In the genomic region with DNA sequence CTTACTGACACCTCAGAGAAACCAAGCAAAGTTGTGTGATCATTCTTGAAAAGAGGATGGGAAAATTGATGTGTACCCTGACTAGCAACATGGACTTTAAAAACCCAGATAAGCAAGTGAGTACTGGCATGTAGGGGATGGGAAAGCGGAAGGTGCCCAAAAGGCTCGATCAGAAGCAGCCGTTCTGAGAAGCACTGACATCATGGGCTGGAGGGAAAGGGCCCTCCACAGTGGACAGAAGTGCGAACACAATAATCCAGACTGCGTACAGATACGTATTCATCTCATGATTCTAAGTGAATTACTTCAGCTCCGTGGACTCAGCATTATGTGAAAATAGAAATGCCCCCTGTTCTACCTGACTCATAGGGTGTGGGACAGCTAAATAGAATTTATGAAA, we compare ENCODE assay signal across 22 cellular contexts. TPM values are rescaled to one million over a fixed set of nuclear protein-coding genes. Genes with fewer than 3 reads are reported as not detected.
DNase-seq lines count a peak whose midpoint lies in the region; ATAC-seq, FAIRE-seq and TF ChIP-seq lines count a peak whose summit lies in the region.
"Had no signal": no experiment of that assay in that cellular context is flagged by ENCODE, and none has a peak within 500 bp of the region (broad histone marks: within the 10 kb centered on the region; RNA-seq: fewer than 3 reads in every experiment).

No MANE protein-coding gene starts in this region.

- no peak overlapping the region for H2AK5ac ChIP-seq in mesendoderm (ENCODE audit: low read length)

- H2BK15ac ChIP-seq in mesendoderm (replicated peaks; ENCODE audit: low read depth) = peak overlapping the region; percentile 67

- H3K27ac ChIP-seq in astrocyte (ENCODE audit: low read depth, low read length) (no peak overlapping the region), cardiac muscle cell (peak overlapping the region; percentile 59), left ventricle myocardium inferior (replicated peaks) (peak overlapping the region; percentile 58), mesendoderm (ENCODE audit: low read depth, low read length) (peak overlapping the region; percentile 33)
- H3K27ac ChIP-seq: C4-2B, HL-60 had no signal

- no peak overlapping the region for H2AFZ ChIP-seq in astrocyte (ENCODE audit: low read depth, low read length)

- H3K9me3 Mint-ChIP-seq in astrocyte (ENCODE audit: unreplicated experiment) = no peaks in the 10 kb centered on the region
- H3K9me3 Mint-ChIP-seq: HFFc6 had no signal

- no peak overlapping the region for H3K4ac ChIP-seq in mesendoderm (ENCODE audit: low read depth, low read length)

- H3K9me3 ChIP-seq in astrocyte (ENCODE audit: insufficient read depth, low read depth, low read length) (no peaks in the 10 kb centered on the region), cardiac muscle cell (ENCODE audit: low read depth) (no peaks in the 10 kb centered on the region), left ventricle myocardium inferior (replicated peaks) (no peaks in the 10 kb centered on the region)
- H3K9me3 ChIP-seq: BE2C, Caco-2 had no signal

- H3K36me3 ChIP-seq in astrocyte (ENCODE audit: insufficient read depth, low read length) (peaks cover 22% of the 10 kb centered on the region), cardiac muscle cell (peaks cover 4% of the 10 kb centered on the region), left ventricle myocardium inferior (no peaks in the 10 kb centered on the region), mesendoderm (ENCODE audit: control insufficient read depth, insufficient read depth, low read length) (no peaks in the 10 kb centered on the region)
- H3K36me3 ChIP-seq: BE2C had no signal

- no peak overlapping the region for H4K8ac ChIP-seq in mesendoderm (ENCODE audit: low read depth, low read length)

- no peak for ATAC-seq in GM21737 (IDR thresholded peaks at IDR 0.05; ENCODE audit: unreplicated experiment)
- ATAC-seq: HCT116 had no signal

- H3K4me3 Mint-ChIP-seq in astrocyte (ENCODE audit: unreplicated experiment) = no peak overlapping the region
- H3K4me3 Mint-ChIP-seq: CD4-positive, alpha-beta T cell; HFFc6; IgD-negative memory B cell had no signal

- H3K36me3 Mint-ChIP-seq in astrocyte (ENCODE audit: low read depth, unreplicated experiment) = peaks cover 14% of the 10 kb centered on the region
- H3K36me3 Mint-ChIP-seq: IgD-negative memory B cell had no signal

- H4K5ac ChIP-seq in mesendoderm (ENCODE audit: low read length) = peak overlapping the region; percentile 50

- WGBS in mesendoderm (ENCODE audit: extremely low coverage, insufficient coverage, low lambda C conversion rate) = no CpG with 5 or more reads among the region's 7 CpGs

- H3K9ac ChIP-seq in astrocyte (ENCODE audit: low read length) = no peak overlapping the region
- H3K9ac ChIP-seq in mesendoderm (ENCODE audit: low read length) = no peak overlapping the region

- no peaks in the 10 kb centered on the region for H3K4me1 ChIP-seq in astrocyte (ENCODE audit: insufficient read depth, low read length)
- peaks cover 49% of the 10 kb centered on the region for H3K4me1 ChIP-seq in cardiac muscle cell (ENCODE audit: low read depth)
- peaks cover 59% of the 10 kb centered on the region for H3K4me1 ChIP-seq in left ventricle myocardium inferior
- peaks cover 15% of the 10 kb centered on the region for H3K4me1 ChIP-seq in mesendoderm (ENCODE audit: control insufficient read depth, low read depth, low read length)
- H3K4me1 ChIP-seq: Caco-2 had no signal

- H3K27me3 Mint-ChIP-seq in astrocyte (ENCODE audit: low read depth, unreplicated experiment) = no peaks in the 10 kb centered on the region
- H3K27me3 Mint-ChIP-seq: CD4-positive, alpha-beta T cell; IgD-negative memory B cell had no signal

- H2BK5ac ChIP-seq in mesendoderm (ENCODE audit: low read length) = peak overlapping the region; percentile 23

- FAIRE-seq in astrocyte (lab: Jason Lieb, UNC) = no peak
- FAIRE-seq: A204.1, G401.6, GM12892, HTR-8/SVneo had no signal

- H3K4me3 ChIP-seq in astrocyte (ENCODE audit: insufficient read depth, low read depth, low read length) (no peak overlapping the region), cardiac muscle cell (no peak overlapping the region), left ventricle myocardium inferior (no peak overlapping the region), mesendoderm (ENCODE audit: low read length) (no peak overlapping the region)

- intact Hi-C loops in left ventricle myocardium inferior (cut with micrococcal nuclease) = no loop called here

- H3K27me3 ChIP-seq in astrocyte (ENCODE audit: insufficient read depth, low read length) (no peaks in the 10 kb centered on the region), cardiac muscle cell (no peaks in the 10 kb centered on the region), left ventricle myocardium inferior (ENCODE audit: low read depth) (no peaks in the 10 kb centered on the region), mesendoderm (ENCODE audit: insufficient read depth, low read length, poor library complexity) (no peaks in the 10 kb centered on the region)
- H3K27me3 ChIP-seq: BE2C had no signal

- H3K23ac ChIP-seq in mesendoderm (ENCODE audit: low read length) = no peak overlapping the region

- TF ChIP-seq CTCF in astrocyte (IDR thresholded peaks at IDR 0.05; ENCODE audit: insufficient read depth, low read depth, low read length) (no peak), cardiac muscle cell (IDR thresholded peaks at IDR 0.05; ENCODE audit: low read depth, low read length) (no peak), left ventricle myocardium inferior (IDR thresholded peaks at IDR 0.05; ENCODE audit: borderline replicate concordance) (no peak)

- peak overlapping the region; percentile 51 for H3K27ac Mint-ChIP-seq in astrocyte (ENCODE audit: unreplicated experiment)
- H3K27ac Mint-ChIP-seq: CD4-positive, alpha-beta T cell; HFFc6; IgD-negative memory B cell had no signal

- H3K18ac ChIP-seq in mesendoderm (ENCODE audit: low read length) = peak overlapping the region; percentile 31

- H3K79me1 ChIP-seq in mesendoderm (ENCODE audit: low read length) = peaks cover 23% of the 10 kb centered on the region

- H3K4me2 ChIP-seq in astrocyte (ENCODE audit: low read length) (no peak overlapping the region), mesendoderm (ENCODE audit: low read length) (no peak overlapping the region)

- peaks cover 99% of the 10 kb centered on the region for H3K79me2 ChIP-seq in astrocyte (ENCODE audit: insufficient read depth, low read length)
- H3K79me2 ChIP-seq in mesendoderm (ENCODE audit: control insufficient read depth, insufficient read depth, low read length) = peaks cover 46% of the 10 kb centered on the region

- H4K20me1 ChIP-seq in astrocyte (ENCODE audit: insufficient read depth, low read length) = peaks cover 83% of the 10 kb centered on the region

- peak overlapping the region; percentile 54 for H3K56ac ChIP-seq in mesendoderm (ENCODE audit: low read length)

- no peak overlapping the region for H2BK120ac ChIP-seq in mesendoderm (ENCODE audit: low read depth, low read length)

- H3K4me1 Mint-ChIP-seq in astrocyte (ENCODE audit: low read depth, unreplicated experiment) = peaks cover 48% of the 10 kb centered on the region
- H3K4me1 Mint-ChIP-seq: IgD-negative memory B cell had no signal

- DNase-seq in astrocyte (ENCODE audit: low read depth) (no peak), cardiac muscle cell (ENCODE audit: low read depth in 1 of 2, low spot score in 1 of 2) (no peak), left ventricle myocardium inferior (no peak), mesendoderm (no peak), activated T-cell treated with anti-CD3 and anti-CD28 coated beads for 4 hours (no peak)
- no peak for DNase-seq in activated CD4-positive, alpha-beta T cell treated with anti-CD3 and anti-CD28 coated beads, Interleukin-2, amount 50 U/mL, for 1 hour
- DNase-seq: ACHN; BE2C; Caco-2; CD4-positive, alpha-beta T cell; GOT3; H7; HFFc6 had no signal

RNA-seq across cellular contexts. Expression of gene CDH2, which starts 42.2 kb away (rescaled TPM):
- total RNA-seq in astrocyte (326 and 363 TPM in 2 replicates), cardiac muscle cell (205 and 267 TPM in 2 replicates), left ventricle myocardium inferior (370 TPM)
- polyA plus RNA-seq in cardiac muscle cell = 324 and 381 TPM in 2 replicates
- polyA plus RNA-seq in mesendoderm (2013, experiment 1 of 2) = 82.8 TPM
- 80.1 TPM for polyA plus RNA-seq in mesendoderm (2013, experiment 2 of 2)
- total RNA-seq: CD4-positive, alpha-beta T cell had no signal
- polyA plus RNA-seq: IgD-negative memory B cell had no signal
